Comparison of ENCODE assay signal across 8 cellular contexts in the genomic region with DNA sequence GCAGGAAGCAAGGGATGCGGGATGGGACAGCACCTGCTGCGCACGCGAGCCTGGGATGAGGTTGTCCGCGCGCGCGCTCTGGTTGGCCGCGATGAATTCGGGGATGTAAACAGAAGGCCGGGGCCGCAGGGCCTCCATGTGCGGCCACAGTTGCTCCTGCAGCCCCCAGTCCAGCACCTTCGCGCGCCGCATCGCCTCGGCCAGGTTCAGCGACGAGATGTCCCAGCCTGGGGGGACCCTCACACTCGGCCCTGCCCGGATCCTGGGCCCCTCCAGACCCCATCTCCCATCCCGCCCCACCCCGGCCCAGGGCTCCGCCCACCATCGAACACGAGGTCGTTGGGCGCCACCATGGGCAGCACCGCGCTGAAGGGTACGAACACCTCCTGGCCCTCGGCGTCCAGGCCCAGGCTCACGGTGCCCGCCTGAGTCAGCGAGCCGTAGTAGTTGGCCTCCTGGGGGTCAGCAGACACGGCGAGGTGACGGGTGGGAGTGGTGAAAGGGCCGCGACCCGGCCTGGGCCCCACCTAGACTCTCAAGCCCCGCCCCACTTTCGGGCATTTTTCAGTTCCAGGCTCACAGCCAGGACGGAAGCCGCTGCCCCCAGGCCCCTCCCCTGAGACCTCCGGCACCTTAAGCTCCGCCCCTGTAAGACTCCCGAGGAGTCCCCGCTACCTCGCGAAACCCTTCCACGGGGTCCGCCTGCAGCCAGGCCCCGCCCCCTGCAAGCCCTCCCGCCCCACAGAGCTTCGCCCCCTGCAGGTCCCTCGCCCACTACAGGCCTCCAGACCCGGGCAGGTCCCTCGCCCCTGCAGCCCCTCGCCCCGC.
A peak's percentile ranks its signal among the peaks of the same experiment; 100 is the strongest.
DNase-seq lines count a peak whose midpoint lies in the region; ATAC-seq lines count a peak whose summit lies in the region.

No MANE protein-coding gene starts in this region.

- peaks cover 26% of the 10 kb centered on the region for H3K4me1 Mint-ChIP-seq in memory B cell

- peak; percentile 51 for ATAC-seq in HG02763 (IDR thresholded peaks at IDR 0.05; ENCODE audit: unreplicated experiment)
- ATAC-seq in memory B cell (ENCODE audit: low read depth): peak; percentile 45
- ATAC-seq in GM18861 (IDR thresholded peaks at IDR 0.05; ENCODE audit: unreplicated experiment): no peak

- no peaks in the 10 kb centered on the region for H3K9me3 Mint-ChIP-seq in memory B cell

- no peak overlapping the region for H3K27ac Mint-ChIP-seq in memory B cell

- no peaks in the 10 kb centered on the region for H3K27me3 Mint-ChIP-seq in memory B cell

- H3K36me3 Mint-ChIP-seq in memory B cell: no peaks in the 10 kb centered on the region

- H3K4me3 Mint-ChIP-seq in memory B cell: peak overlapping the region; percentile 79

- DNase-seq in GDM1 (lab: John Stamatoyannopoulos, UW) (peak; percentile 79), NCI-H345 treated with DMSO at 0.1 percent for 48 hours (lab: John Stamatoyannopoulos, UW; ENCODE audit: unreplicated experiment) (peak; percentile 51), ecto neural progenitor cell (ENCODE audit: low spot score) (peak; percentile 91), memory B cell (ENCODE audit: low spot score in 2 of 2) (peak in 1 of 2 donors; percentile 60)
- DNase-seq in activated CD4-positive, alpha-beta T cell treated with anti-CD3 and anti-CD28 coated beads, Interleukin-2, amount 50 U/mL, for 1 hour: peak; percentile 65
- DNase-seq in stimulated activated CD8-positive, alpha-beta memory T cell treated with anti-CD3 and anti-CD28 coated beads, Interleukin-7, amount 100 ng/mL, for 24 hours (ENCODE audit: low read depth): peak; percentile 63
